Comparison of ENCODE assay signal across 18 cellular contexts in genomic region chr1:170310931-170311330, GRCh38.
DNase-seq lines count a peak whose midpoint lies in the region; ATAC-seq and TF ChIP-seq lines count a peak whose summit lies in the region.
"Had no signal": no experiment of that assay in that cellular context is flagged by ENCODE, and none has a peak within 500 bp of the region (broad histone marks: within the 10 kb centered on the region; RNA-seq: fewer than 3 reads in every experiment).

No MANE protein-coding gene starts in this region.

- peaks cover 6% of the 10 kb centered on the region for H3K4me1 ChIP-seq in mesenchymal stem cell (ENCODE audit: control insufficient read depth, insufficient read depth, low read depth, low read length)
- H3K4me1 ChIP-seq in A673 (ENCODE audit: insufficient read depth, low read length, poor library complexity, severe bottlenecking), result no peaks in the 10 kb centered on the region
- H3K4me1 ChIP-seq: Caco-2 had no signal

- no peak overlapping the region for H2AFZ ChIP-seq in mesenchymal stem cell (ENCODE audit: low read depth, low read length)
- H2AFZ ChIP-seq: PC-9 had no signal

- intact Hi-C loops in A673 (cut with micrococcal nuclease; ENCODE audit: unreplicated experiment), result no loop called here

- no peaks in the 10 kb centered on the region for H3K27me3 Mint-ChIP-seq in HFFc6 (ENCODE audit: insufficient read depth)

- H3K4ac ChIP-seq in mesenchymal stem cell (ENCODE audit: low read depth in 1 of 2, low read length in 2 of 2), result peak overlapping the region in 1 of 2 experiments; percentile 88

- no peak overlapping the region for H3K14ac ChIP-seq in mesenchymal stem cell (ENCODE audit: low read length in 2 of 2)

- H3K36me3 ChIP-seq in mesenchymal stem cell (ENCODE audit: control insufficient read depth in 1 of 2, insufficient read depth in 2 of 2, low read depth in 1 of 2, low read length in 2 of 2), result no peaks in the 10 kb centered on the region
- H3K36me3 ChIP-seq in A673 (ENCODE audit: insufficient read depth, low read length, poor library complexity, severe bottlenecking), result no peaks in the 10 kb centered on the region

- H2BK12ac ChIP-seq in mesenchymal stem cell (ENCODE audit: low read length in 2 of 2), result peak overlapping the region in 1 of 2 experiments; percentile 81

- H2BK15ac ChIP-seq in mesenchymal stem cell (ENCODE audit: low read depth, poor library complexity, severe bottlenecking), result no peak overlapping the region

- no peak overlapping the region for H3K4me3 Mint-ChIP-seq in HFFc6

- H3K27me3 ChIP-seq in mesenchymal stem cell (ENCODE audit: control insufficient read depth in 1 of 2, insufficient read depth in 1 of 2, low read length in 2 of 2) (no peaks in the 10 kb centered on the region), A673 (replicated peaks; ENCODE audit: insufficient read depth, low read depth, low read length, poor library complexity) (no peaks in the 10 kb centered on the region)

- H3K27ac Mint-ChIP-seq in HFFc6, result peak overlapping the region; percentile 94

- H4K8ac ChIP-seq in mesenchymal stem cell (ENCODE audit: low read length), result no peak overlapping the region

- H3K4me3 ChIP-seq in mesenchymal stem cell (ENCODE audit: insufficient read depth in 1 of 2, low read depth in 1 of 2, low read length in 2 of 2), result no peak overlapping the region
- H3K4me3 ChIP-seq in A673 (ENCODE audit: low read depth, low read length, poor library complexity, severe bottlenecking), result no peak overlapping the region
- H3K4me3 ChIP-seq: PC-9 had no signal

- no peak overlapping the region for H3K4me2 ChIP-seq in mesenchymal stem cell (ENCODE audit: low read length, poor library complexity, severe bottlenecking)
- H3K4me2 ChIP-seq: KMS-11, PC-9 had no signal

- H3K9me3 ChIP-seq in mesenchymal stem cell (ENCODE audit: control insufficient read depth, low read length) (no peaks in the 10 kb centered on the region), A673 (ENCODE audit: low read depth, low read length, poor library complexity, severe bottlenecking) (no peaks in the 10 kb centered on the region)
- H3K9me3 ChIP-seq: Caco-2 had no signal

- CTCF ChIA-PET in A673 (lab: Charles Lee), result no interaction called here

- POLR2A ChIA-PET in A673 (lab: Charles Lee; ENCODE audit: low non-redundant PET), result no interaction called here

- no peaks in the 10 kb centered on the region for H3K9me3 Mint-ChIP-seq in HFFc6

- peak overlapping the region; percentile 85 for H3K9ac ChIP-seq in mesenchymal stem cell (ENCODE audit: low read length)
- H3K9ac ChIP-seq: KMS-11 had no signal

- no peak overlapping the region for H2BK5ac ChIP-seq in mesenchymal stem cell (ENCODE audit: low read depth, low read length, poor library complexity, severe bottlenecking)

- BruUV-seq in A673 (replicated peaks; lab: Mats Ljungman, UMichigan), result no TSS peak

- H2BK120ac ChIP-seq in mesenchymal stem cell (ENCODE audit: low read depth, low read length), result no peak overlapping the region

- DNase-seq in HFFc6, result no peak
- DNase-seq in cerebellar cortex (ENCODE audit: low spot score), result peak; percentile 3
- peak; percentile 5 for DNase-seq in mesenchymal stem cell
- peak; percentile 75 for DNase-seq in stromal cell of bone marrow (ENCODE audit: low read depth)
- DNase-seq in Kasumi-1 (lab: John Stamatoyannopoulos, UW), result no peak
- DNase-seq in NOMO-1 (lab: John Stamatoyannopoulos, UW; ENCODE audit: unreplicated experiment in 2 of 2), result no peak
- no peak for DNase-seq in A673 (ENCODE audit: low spot score)
- DNase-seq: Caco-2, DMS53, GOT3, NCI-H1092, NCI-H146, NCI-H2081, NCI-H510A, NCI-H774, PC-9 had no signal

- H3K23ac ChIP-seq in mesenchymal stem cell (ENCODE audit: low read length in 2 of 2), result no peak overlapping the region

- 67% methylated on average over 1 of the region's 1 CpG for WGBS in mesenchymal stem cell

- no peaks in the 10 kb centered on the region for H3K36me3 Mint-ChIP-seq in HFFc6 (ENCODE audit: low read depth)

- H3K79me1 ChIP-seq in mesenchymal stem cell (replicated peaks; ENCODE audit: low read length, poor library complexity, severe bottlenecking), result no peaks in the 10 kb centered on the region

- no peak for ATAC-seq in HG03025 (IDR thresholded peaks at IDR 0.05; ENCODE audit: low FRiP score, unreplicated experiment)

- no peak overlapping the region for H4K91ac ChIP-seq in mesenchymal stem cell (ENCODE audit: low read length)

- TF ChIP-seq CTCF in HFFc6 (IDR thresholded peaks at IDR 0.05), result no peak
- no peak for TF ChIP-seq CTCF in A673 (conservative IDR thresholded peaks at IDR 0.05; ENCODE audit: low read depth, low read length)

- no peak overlapping the region for H2AK5ac ChIP-seq in mesenchymal stem cell (ENCODE audit: low read length, severe bottlenecking)

- H3K4me1 Mint-ChIP-seq in HFFc6 (ENCODE audit: low read depth), result peaks cover 67% of the 10 kb centered on the region

- H3K18ac ChIP-seq in mesenchymal stem cell (ENCODE audit: low read depth in 1 of 2, low read length in 2 of 2), result peak overlapping the region in 1 of 2 experiments; percentile 5

- H3K27ac ChIP-seq in mesenchymal stem cell (ENCODE audit: low read length, poor library complexity, severe bottlenecking) (no peak overlapping the region), A673 (ENCODE audit: low read depth, low read length, poor library complexity, severe bottlenecking) (no peak overlapping the region)
- H3K27ac ChIP-seq: KMS-11, PC-9 had no signal

Comparison
In these comparisons a context has a peak if more than half of its experiments do, and no peak if none do; other contexts are left out.
1. DNase-seq: peak in cerebellar cortex (single experiment), mesenchymal stem cell (single experiment) and stromal cell of bone marrow (single experiment); none in HFFc6 (single experiment), Kasumi-1 (0 of 2), NOMO-1 (0 of 2) and A673 (single experiment).